In the genomic region with DNA sequence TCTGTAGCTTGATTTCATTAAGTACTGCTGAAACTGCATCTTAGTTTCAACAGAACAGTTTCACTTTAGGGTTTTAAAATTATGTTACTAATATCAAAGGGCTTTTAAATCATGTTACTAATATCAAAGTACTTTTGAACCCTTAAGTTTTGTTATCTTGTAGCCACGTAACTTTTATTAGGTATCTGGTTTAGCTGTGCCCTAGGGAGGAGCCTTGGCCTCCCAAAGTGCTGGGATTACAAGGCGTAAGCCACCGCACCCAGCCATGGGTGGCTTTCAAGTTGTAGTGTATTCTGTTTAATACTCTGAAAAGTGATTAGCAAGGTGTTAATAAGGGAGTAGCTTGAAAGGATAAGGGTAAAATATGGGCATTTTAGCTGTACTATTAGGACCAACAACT, we compare ENCODE assay signal across 10 cellular contexts. TPM values are rescaled to one million over a fixed set of nuclear protein-coding genes. Genes with fewer than 3 reads are reported as not detected.
A peak's percentile ranks its signal among the peaks of the same experiment; 100 is the strongest.
DNase-seq lines count a peak whose midpoint lies in the region; ATAC-seq, FAIRE-seq and TF ChIP-seq lines count a peak whose summit lies in the region.
"Had no signal": no experiment of that assay in that cellular context is flagged by ENCODE, and none has a peak within 500 bp of the region (broad histone marks: within the 10 kb centered on the region; RNA-seq: fewer than 3 reads in every experiment).

No MANE protein-coding gene starts in this region.

- H3K9ac ChIP-seq in keratinocyte (ENCODE audit: control insufficient read depth, extremely low read depth, insufficient read depth, low read length): peak overlapping the region; percentile 95

- no peak for DNase-seq in activated CD8-positive, alpha-beta memory T cell treated with anti-CD3 and anti-CD28 coated beads, Interleukin-2, amount 10 ng/mL, durations not matched to agents 7 days and 5 days
- no peak for DNase-seq in activated CD8-positive, alpha-beta memory T cell treated with anti-CD3 and anti-CD28 coated beads for 24 hours
- DNase-seq in activated naive CD8-positive, alpha-beta T cell treated with anti-CD3 and anti-CD28 coated beads, Interleukin-2, amount 10 ng/mL, durations not matched to agents 7 days and 5 days: no peak
- DNase-seq in keratinocyte (ENCODE audit: low read depth, low spot score): no peak
- DNase-seq in substantia nigra (lab: John Stamatoyannopoulos, UW): no peak
- no peak for DNase-seq in NCI-H128 (lab: John Stamatoyannopoulos, UW; ENCODE audit: unreplicated experiment)
- no peak for DNase-seq in KBM-7
- DNase-seq: nucleus accumbens had no signal

- H3K36me3 ChIP-seq in keratinocyte (ENCODE audit: control insufficient read depth in 2 of 2, extremely low read depth in 1 of 2, insufficient read depth in 2 of 2, low read length in 2 of 2): peaks cover 16 to 27% of the 10 kb centered on the region in 2 experiments

- in situ Hi-C loops in KBM-7 (cut with MboI; ENCODE audit: low pct_unique_long_range_greater_than_20kb, low sequenced_read_pairs): no loop called here

- H3K27ac Mint-ChIP-seq in activated CD8-positive, alpha-beta memory T cell treated with anti-CD3 and anti-CD28 coated beads, Interleukin-2, amount 10 ng/mL, durations not matched to agents 7 days and 5 days: peak overlapping the region; percentile 59
- peak overlapping the region; percentile 33 for H3K27ac Mint-ChIP-seq in activated naive CD8-positive, alpha-beta T cell treated with anti-CD3 and anti-CD28 coated beads, Interleukin-2, amount 10 ng/mL, durations not matched to agents 7 days and 5 days

- peaks cover 24% of the 10 kb centered on the region for H3K4me1 ChIP-seq in keratinocyte (ENCODE audit: control insufficient read depth, extremely low read depth, insufficient read depth, low read length)

- CTCF ChIA-PET in activated CD8-positive, alpha-beta memory T cell treated with anti-CD3 and anti-CD28 coated beads, Interleukin-2, amount 10 ng/mL, durations not matched to agents 7 days and 5 days (lab: Charles Lee): interaction anchor here (1.0 to 2.2 kb wide), 4 partner anchors 9 to 283 kb away, joined by 3 to 11 read pairs (median 6); no protein-coding TSS in a partner anchor

- H3K9me3 Mint-ChIP-seq in activated CD8-positive, alpha-beta memory T cell treated with anti-CD3 and anti-CD28 coated beads, Interleukin-2, amount 10 ng/mL, durations not matched to agents 7 days and 5 days (ENCODE audit: low read depth): no peaks in the 10 kb centered on the region
- H3K9me3 Mint-ChIP-seq in activated naive CD8-positive, alpha-beta T cell treated with anti-CD3 and anti-CD28 coated beads, Interleukin-2, amount 10 ng/mL, durations not matched to agents 7 days and 5 days: no peaks in the 10 kb centered on the region

- POLR2A ChIA-PET in activated naive CD8-positive, alpha-beta T cell treated with anti-CD3 and anti-CD28 coated beads, Interleukin-2, amount 10 ng/mL, durations not matched to agents 7 days and 5 days (lab: Charles Lee): interaction anchor here (3.2 to 4.2 kb wide), 2 partner anchors 8 to 54 kb away, joined by 23 to 35 read pairs; a partner anchor contains a TSS

- H3K27ac ChIP-seq in keratinocyte (ENCODE audit: control insufficient read depth, insufficient read depth, low read length) (peak overlapping the region; percentile 98), substantia nigra (ENCODE audit: low read depth, low read length, poor library complexity, severe bottlenecking) (peak overlapping the region; percentile 45)

- peak overlapping the region; percentile 92 for H3K4me3 Mint-ChIP-seq in activated CD8-positive, alpha-beta memory T cell treated with anti-CD3 and anti-CD28 coated beads, Interleukin-2, amount 10 ng/mL, durations not matched to agents 7 days and 5 days
- peak overlapping the region; percentile 92 for H3K4me3 Mint-ChIP-seq in activated naive CD8-positive, alpha-beta T cell treated with anti-CD3 and anti-CD28 coated beads, Interleukin-2, amount 10 ng/mL, durations not matched to agents 7 days and 5 days

- H3K27me3 ChIP-seq in keratinocyte (ENCODE audit: control insufficient read depth, extremely low read depth, insufficient read depth, low read length): no peaks in the 10 kb centered on the region

- no peaks in the 10 kb centered on the region for H3K9me3 ChIP-seq in keratinocyte (ENCODE audit: control insufficient read depth, low read depth, low read length)

- no peak for TF ChIP-seq CTCF in keratinocyte (optimal IDR thresholded peaks at IDR 0.05 in 1 of 3, IDR thresholded peaks at IDR 0.05 in 1 of 3, conservative IDR thresholded peaks at IDR 0.05 in 1 of 3; ENCODE audit: extremely low read depth in 1 of 3, insufficient read depth in 2 of 3, low read length in 3 of 3)

- H4K20me1 ChIP-seq in keratinocyte (ENCODE audit: control insufficient read depth, extremely low read depth, insufficient read depth, low read length): peaks cover 9% of the 10 kb centered on the region

- H3K4me3 ChIP-seq in keratinocyte (ENCODE audit: control insufficient read depth in 2 of 3, extremely low read depth in 1 of 3, insufficient read depth in 2 of 3, low read depth in 1 of 3, low read length in 3 of 3): peak overlapping the region; percentile 58 to 96 (median 89)

- no peaks in the 10 kb centered on the region for H3K27me3 Mint-ChIP-seq in activated CD8-positive, alpha-beta memory T cell treated with anti-CD3 and anti-CD28 coated beads, Interleukin-2, amount 10 ng/mL, durations not matched to agents 7 days and 5 days
- H3K27me3 Mint-ChIP-seq in activated naive CD8-positive, alpha-beta T cell treated with anti-CD3 and anti-CD28 coated beads, Interleukin-2, amount 10 ng/mL, durations not matched to agents 7 days and 5 days: peaks cover 4% of the 10 kb centered on the region

- H2AFZ ChIP-seq in keratinocyte (ENCODE audit: control insufficient read depth, low read length): no peak overlapping the region

- H3K4me2 ChIP-seq in keratinocyte (ENCODE audit: control insufficient read depth, extremely low read depth, insufficient read depth, low read depth, low read length): peak overlapping the region; percentile 91

- H3K36me3 Mint-ChIP-seq in activated CD8-positive, alpha-beta memory T cell treated with anti-CD3 and anti-CD28 coated beads, Interleukin-2, amount 10 ng/mL, durations not matched to agents 7 days and 5 days: peaks cover 29% of the 10 kb centered on the region
- peaks cover 21% of the 10 kb centered on the region for H3K36me3 Mint-ChIP-seq in activated naive CD8-positive, alpha-beta T cell treated with anti-CD3 and anti-CD28 coated beads, Interleukin-2, amount 10 ng/mL, durations not matched to agents 7 days and 5 days

- H3K79me2 ChIP-seq in keratinocyte (ENCODE audit: control insufficient read depth, insufficient read depth, low read length): peaks cover 47% of the 10 kb centered on the region

- ATAC-seq in activated CD8-positive, alpha-beta memory T cell treated with anti-CD3 and anti-CD28 coated beads, Interleukin-2, amount 10 ng/mL, durations not matched to agents 7 days and 5 days: no peak
- no peak for ATAC-seq in activated naive CD8-positive, alpha-beta T cell treated with anti-CD3 and anti-CD28 coated beads, Interleukin-2, amount 10 ng/mL, durations not matched to agents 7 days and 5 days (ENCODE audit: low read depth)
- no peak for ATAC-seq in HG03354 (IDR thresholded peaks at IDR 0.05; ENCODE audit: poor library complexity, severe bottlenecking, unreplicated experiment)

- peaks cover 44% of the 10 kb centered on the region for H3K4me1 Mint-ChIP-seq in activated CD8-positive, alpha-beta memory T cell treated with anti-CD3 and anti-CD28 coated beads, Interleukin-2, amount 10 ng/mL, durations not matched to agents 7 days and 5 days
- H3K4me1 Mint-ChIP-seq in activated naive CD8-positive, alpha-beta T cell treated with anti-CD3 and anti-CD28 coated beads, Interleukin-2, amount 10 ng/mL, durations not matched to agents 7 days and 5 days: peaks cover 27% of the 10 kb centered on the region

- H3K9me1 ChIP-seq in keratinocyte (ENCODE audit: control insufficient read depth, extremely low read depth, insufficient read depth, low read length): peaks cover 4% of the 10 kb centered on the region

- dilution Hi-C loops in keratinocyte (cut with MboI; ENCODE audit: extremely low pct_ligation_motif_present, low sequenced_read_pairs): no loop called here

- FAIRE-seq in keratinocyte (lab: Jason Lieb, UNC): no peak
- FAIRE-seq: colon had no signal

RNA-seq across cellular contexts. Expression of a gene that starts 2.0 kb away (rescaled TPM):
- total RNA-seq in activated CD8-positive, alpha-beta memory T cell treated with anti-CD3 and anti-CD28 coated beads, Interleukin-2, amount 10 ng/mL, durations not matched to agents 7 days and 5 days: 10 to 100 TPM; 39.8 to 40.1 TPM
- total RNA-seq in activated naive CD8-positive, alpha-beta T cell treated with anti-CD3 and anti-CD28 coated beads, Interleukin-2, amount 10 ng/mL, durations not matched to agents 7 days and 5 days: 10 to 100 TPM; 40.8 to 43.1 TPM
- 31.0 to 39.5 TPM (median 31.6 TPM) in 3 replicates for polyA plus RNA-seq in keratinocyte
- 18.0 TPM for polyA plus RNA-seq in keratinocyte (2011; ENCODE audit: low read depth)
- polyA plus RNA-seq in keratinocyte (2011; cell fraction: cytosol; rRNA removed): 29.4 and 38.4 TPM in 2 replicates
- 78.8 and 82.6 TPM in 2 replicates for polyA plus RNA-seq in keratinocyte (2011; cell fraction: nucleus; rRNA removed)
- 21.4 and 32.0 TPM in 2 replicates for polyA plus RNA-seq in keratinocyte (2012; ENCODE audit: low replicate concordance)
- polyA minus RNA-seq in keratinocyte: 42.6 to 56.7 TPM (median 45.3 TPM) in 3 replicates
- 19.2 TPM for polyA minus RNA-seq in keratinocyte (2011; cell fraction: cytosol; rRNA and poly(A)+ RNA removed)
- polyA minus RNA-seq in keratinocyte (2011; cell fraction: nucleus; rRNA and poly(A)+ RNA removed): 43.9 and 91.1 TPM in 2 replicates

RNA-seq across cellular contexts. Expression of a gene that starts 55.4 kb away (rescaled TPM):
- total RNA-seq in activated CD8-positive, alpha-beta memory T cell treated with anti-CD3 and anti-CD28 coated beads, Interleukin-2, amount 10 ng/mL, durations not matched to agents 7 days and 5 days: 10 to 100 TPM; 18.1 to 26.7 TPM
- 10 to 100 TPM; 20.8 TPM for total RNA-seq in activated naive CD8-positive, alpha-beta T cell treated with anti-CD3 and anti-CD28 coated beads, Interleukin-2, amount 10 ng/mL, durations not matched to agents 7 days and 5 days
- polyA plus RNA-seq in keratinocyte: 8.5 to 14.6 TPM (median 10.0 TPM) in 3 replicates
- 6.2 TPM for polyA plus RNA-seq in keratinocyte (2011; ENCODE audit: low read depth)
- polyA plus RNA-seq in keratinocyte (2011; cell fraction: cytosol; rRNA removed): 7.3 and 10.1 TPM in 2 replicates
- 26.2 and 31.8 TPM in 2 replicates for polyA plus RNA-seq in keratinocyte (2011; cell fraction: nucleus; rRNA removed)
- 8.0 and 14.6 TPM in 2 replicates for polyA plus RNA-seq in keratinocyte (2012; ENCODE audit: low replicate concordance)
- polyA minus RNA-seq in keratinocyte: 13.2 to 44.4 TPM (median 20.8 TPM) in 3 replicates
- polyA minus RNA-seq in keratinocyte (2011; cell fraction: cytosol; rRNA and poly(A)+ RNA removed): 15.7 TPM
- 13.5 and 20.6 TPM in 2 replicates for polyA minus RNA-seq in keratinocyte (2011; cell fraction: nucleus; rRNA and poly(A)+ RNA removed)
